ENCODE assay signal across 26 cellular contexts in the genomic region with DNA sequence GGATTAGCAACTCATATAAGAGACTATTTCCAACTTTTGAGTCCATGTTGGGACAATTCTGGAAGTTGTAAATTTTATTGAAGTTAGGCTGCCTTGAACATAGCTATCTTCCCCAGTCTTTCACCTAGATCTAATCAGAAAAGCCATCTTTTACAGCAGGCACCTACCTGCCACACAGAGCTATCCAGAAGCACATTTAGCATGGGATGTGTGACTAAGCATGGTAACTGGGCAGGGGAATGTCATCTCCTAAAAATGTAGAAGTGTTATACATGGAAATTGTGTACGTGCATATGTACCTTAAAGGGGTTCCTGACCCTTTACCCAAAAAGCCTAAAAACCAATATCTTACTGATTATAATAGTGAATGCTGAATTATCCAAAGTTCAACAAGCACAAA.
A peak's percentile ranks its signal among the peaks of the same experiment; 100 is the strongest.
DNase-seq lines count a peak whose midpoint lies in the region; ATAC-seq and TF ChIP-seq lines count a peak whose summit lies in the region.
"Had no signal": no experiment of that assay in that cellular context is flagged by ENCODE, and none has a peak within 500 bp of the region (broad histone marks: within the 10 kb centered on the region; RNA-seq: fewer than 3 reads in every experiment).

No MANE protein-coding gene starts in this region.

- H3K36me3 Mint-ChIP-seq in nephron progenitor cell (ENCODE audit: low read depth) = peaks cover 7% of the 10 kb centered on the region
- H3K36me3 Mint-ChIP-seq: activated CD8-positive, alpha-beta memory T cell treated with anti-CD3 and anti-CD28 coated beads, Interleukin-2, amount 10 ng/mL, durations not matched to agents 7 days and 5 days; CD14-positive monocyte; immature natural killer cell had no signal

- H3K27me3 ChIP-seq in muscle layer of duodenum (ENCODE audit: low read depth, low read length) = no peaks in the 10 kb centered on the region
- H3K27me3 ChIP-seq in stomach smooth muscle (ENCODE audit: control insufficient read depth in 1 of 2, insufficient read depth in 2 of 2, low read length in 2 of 2) = no peaks in the 10 kb centered on the region
- H3K27me3 ChIP-seq: breast epithelium, colonic mucosa, left lung had no signal

- H3K4me1 Mint-ChIP-seq in nephron progenitor cell = peaks cover 16% of the 10 kb centered on the region

- H3K9ac ChIP-seq in stomach smooth muscle (ENCODE audit: low read length in 2 of 2) = no peak overlapping the region

- no peak overlapping the region for H3K27ac Mint-ChIP-seq in nephron progenitor cell
- H3K27ac Mint-ChIP-seq: activated CD4-positive, alpha-beta T cell treated with anti-CD3 and anti-CD28 coated beads, Interleukin-2, amount 10 ng/mL, durations not matched to agents 7 days and 5 days; activated CD8-positive, alpha-beta memory T cell treated with anti-CD3 and anti-CD28 coated beads, Interleukin-2, amount 10 ng/mL, durations not matched to agents 7 days and 5 days; CD14-positive monocyte; naive thymus-derived CD4-positive, alpha-beta T cell had no signal

- no peaks in the 10 kb centered on the region for H3K9me3 ChIP-seq in muscle layer of duodenum (ENCODE audit: control insufficient read depth in 1 of 2, low read length in 2 of 2)
- H3K9me3 ChIP-seq in stomach smooth muscle (ENCODE audit: control insufficient read depth in 2 of 2, low read length in 2 of 2) = no peaks in the 10 kb centered on the region
- H3K9me3 ChIP-seq: breast epithelium, colonic mucosa, left lung had no signal

- H3K36me3 ChIP-seq in muscle layer of duodenum (ENCODE audit: control insufficient read depth in 1 of 2, insufficient read depth in 2 of 2, low read length in 2 of 2) = no peaks in the 10 kb centered on the region
- H3K36me3 ChIP-seq in stomach smooth muscle (ENCODE audit: control insufficient read depth in 2 of 2, insufficient read depth in 2 of 2, low read length in 2 of 2) = peaks cover 29% of the 10 kb centered on the region in 2 donors
- H3K36me3 ChIP-seq: breast epithelium, colonic mucosa, left lung had no signal

- no peak for TF ChIP-seq CTCF in nephron progenitor cell (IDR thresholded peaks at IDR 0.05)

- no peak for ATAC-seq in HG02642 (IDR thresholded peaks at IDR 0.05; ENCODE audit: poor library complexity, unreplicated experiment)
- ATAC-seq: activated CD8-positive, alpha-beta memory T cell treated with anti-CD3 and anti-CD28 coated beads, Interleukin-2, amount 10 ng/mL, durations not matched to agents 7 days and 5 days; left lung; naive thymus-derived CD4-positive, alpha-beta T cell had no signal

- peaks cover 5% of the 10 kb centered on the region for H3K9me3 Mint-ChIP-seq in nephron progenitor cell
- H3K9me3 Mint-ChIP-seq: activated CD4-positive, alpha-beta T cell treated with anti-CD3 and anti-CD28 coated beads, Interleukin-2, amount 10 ng/mL, durations not matched to agents 7 days and 5 days; CD14-positive monocyte; immature natural killer cell; naive thymus-derived CD4-positive, alpha-beta T cell had no signal

- no peaks in the 10 kb centered on the region for H3K27me3 Mint-ChIP-seq in nephron progenitor cell (ENCODE audit: low read depth, poor library complexity)
- H3K27me3 Mint-ChIP-seq: activated CD4-positive, alpha-beta T cell treated with anti-CD3 and anti-CD28 coated beads, Interleukin-2, amount 10 ng/mL, durations not matched to agents 7 days and 5 days; activated CD8-positive, alpha-beta memory T cell treated with anti-CD3 and anti-CD28 coated beads, Interleukin-2, amount 10 ng/mL, durations not matched to agents 7 days and 5 days had no signal

- H3K27ac ChIP-seq in caudate nucleus (ENCODE audit: low read depth, low read length) = peak overlapping the region; percentile 58
- peak overlapping the region; percentile 52 for H3K27ac ChIP-seq in muscle layer of duodenum (ENCODE audit: low read length)
- peak overlapping the region; percentile 42 for H3K27ac ChIP-seq in stomach smooth muscle (ENCODE audit: low read length)
- H3K27ac ChIP-seq: breast epithelium, colonic mucosa, left lung had no signal

- H3K4me3 Mint-ChIP-seq in nephron progenitor cell = no peak overlapping the region
- H3K4me3 Mint-ChIP-seq: activated CD4-positive, alpha-beta T cell treated with anti-CD3 and anti-CD28 coated beads, Interleukin-2, amount 10 ng/mL, durations not matched to agents 7 days and 5 days; activated CD8-positive, alpha-beta memory T cell treated with anti-CD3 and anti-CD28 coated beads, Interleukin-2, amount 10 ng/mL, durations not matched to agents 7 days and 5 days; CD14-positive monocyte; naive thymus-derived CD4-positive, alpha-beta T cell had no signal

- DNase-seq in NCI-H226 (peak; percentile 38), caudate nucleus (lab: John Stamatoyannopoulos, UW) (no peak), nephron progenitor cell (no peak)
- DNase-seq in stimulated activated CD8-positive, alpha-beta memory T cell treated with anti-CD3 and anti-CD28 coated beads, Interleukin-4, amount 100 ng/mL, for 48 hours = no peak
- DNase-seq: activated CD4-positive, alpha-beta T cell treated with anti-CD3 and anti-CD28 coated beads, Interleukin-2, amount 10 ng/mL, durations not matched to agents 7 days and 5 days; activated CD8-positive, alpha-beta memory T cell treated with anti-CD3 and anti-CD28 coated beads, Interleukin-2, amount 10 ng/mL, durations not matched to agents 7 days and 5 days; activated naive CD4-positive, alpha-beta T cell treated with Interleukin-2 at 50 U/mL for 16 hours; activated T-cell treated with anti-CD3 and anti-CD28 coated beads, Interleukin-2, amount 50 U/mL, for 48 hours; colonic mucosa; effector memory CD4-positive, alpha-beta T cell; foreskin fibroblast; hypothalamus; immature natural killer cell; left lung; naive thymus-derived CD4-positive, alpha-beta T cell; NCI-H1694; NCI-H2171; NCI-H526; small intestine; SW 1271; T-helper 9 cell had no signal

- H3K4me3 ChIP-seq in muscle layer of duodenum (ENCODE audit: low read depth in 1 of 2, low read length in 2 of 2) (no peak overlapping the region), stomach smooth muscle (ENCODE audit: low read length in 2 of 2) (no peak overlapping the region)
- H3K4me3 ChIP-seq: breast epithelium, colonic mucosa, left lung had no signal

- H3K4me1 ChIP-seq in muscle layer of duodenum (ENCODE audit: control insufficient read depth in 1 of 2, insufficient read depth in 2 of 2, low read length in 2 of 2) (peaks cover 8 to 21% of the 10 kb centered on the region in 2 donors), stomach smooth muscle (ENCODE audit: control insufficient read depth, insufficient read depth, low read length) (peaks cover 57% of the 10 kb centered on the region)
- H3K4me1 ChIP-seq: colonic mucosa had no signal
